8 cellular contexts compared by ENCODE assay signal in genomic region chr17:29579866-29580771, GRCh38. TPM values are rescaled to one million over a fixed set of nuclear protein-coding genes. Genes with fewer than 3 reads are reported as not detected.
A peak's percentile ranks its signal among the peaks of the same experiment; 100 is the strongest.
DNase-seq lines count a peak whose midpoint lies in the region; ATAC-seq and TF ChIP-seq lines count a peak whose summit lies in the region.

No MANE protein-coding gene starts in this region.

- WGBS in upper lobe of left lung, 2 donors: 62 to 70% methylated on average over 14 to 15 of the region's 15 CpGs

- TF ChIP-seq EP300 in upper lobe of left lung (IDR thresholded peaks at IDR 0.05): no peak

- peaks cover 81% of the 10 kb centered on the region for H3K36me3 ChIP-seq in RWPE2 (ENCODE audit: low read depth)
- peaks cover 6 to 81% (median 50%) of the 10 kb centered on the region in 4 donors for H3K36me3 ChIP-seq in upper lobe of left lung

- DNase-seq in DMS153 treated with DMSO at 0.1 percent for 48 hours (lab: John Stamatoyannopoulos, UW; ENCODE audit: unreplicated experiment) (peak; percentile 66), LHCN-M2 (ENCODE audit: low read depth) (peak; percentile 75), RWPE2 (ENCODE audit: low spot score) (peak; percentile 70), foreskin fibroblast (peak; percentile 80 to 93), osteocyte (ENCODE audit: extremely low spot score, unreplicated experiment) (peak; percentile 94), upper lobe of left lung (peak in 1 of 2 donors; percentile 90)
- DNase-seq in activated effector memory CD4-positive, alpha-beta T cell treated with anti-CD3 and anti-CD28 coated beads, Interleukin-2, amount 50 U/mL, for 16 hours: peak; percentile 96

- H3K27ac Mint-ChIP-seq in osteocyte (ENCODE audit: unreplicated experiment): peak overlapping the region; percentile 47

- H3K27me3 Mint-ChIP-seq in osteocyte (ENCODE audit: unreplicated experiment): no peaks in the 10 kb centered on the region

- peaks cover 16% of the 10 kb centered on the region for H3K36me3 Mint-ChIP-seq in osteocyte (ENCODE audit: unreplicated experiment)

- TF ChIP-seq POLR2A in upper lobe of left lung (IDR thresholded peaks at IDR 0.05): no peak

- H3K4me1 Mint-ChIP-seq in osteocyte (ENCODE audit: unreplicated experiment): peaks cover 20% of the 10 kb centered on the region

- TF ChIP-seq CTCF in RWPE2 (IDR thresholded peaks at IDR 0.05; ENCODE audit: poor library complexity, severe bottlenecking) (peak; percentile 94), foreskin fibroblast (IDR thresholded peaks at IDR 0.05; ENCODE audit: low read depth, low read length) (peak; percentile 81), osteocyte (IDR thresholded peaks at IDR 0.05) (peak; percentile 94), upper lobe of left lung (IDR thresholded peaks at IDR 0.05) (peak; percentile 82 to 98 (median 94))

- H3K4me1 ChIP-seq in RWPE2 (ENCODE audit: insufficient read depth, poor library complexity, severe bottlenecking): peaks cover 33% of the 10 kb centered on the region
- H3K4me1 ChIP-seq in upper lobe of left lung: peaks cover 12 to 30% (median 21%) of the 10 kb centered on the region in 4 donors

- peak; percentile 63 for ATAC-seq in GM21737 (IDR thresholded peaks at IDR 0.05; ENCODE audit: unreplicated experiment)
- ATAC-seq in RWPE2 (ENCODE audit: low read depth): peak; percentile 77
- peak; percentile 82 to 85 for ATAC-seq in upper lobe of left lung (ENCODE audit: low FRiP score in 2 of 2)

- H3K27me3 ChIP-seq in RWPE2 (ENCODE audit: insufficient read depth, poor library complexity, severe bottlenecking): no peaks in the 10 kb centered on the region
- no peaks in the 10 kb centered on the region for H3K27me3 ChIP-seq in upper lobe of left lung

- H3K4me3 Mint-ChIP-seq in osteocyte (ENCODE audit: unreplicated experiment): no peak overlapping the region

- H3K9me3 Mint-ChIP-seq in osteocyte (ENCODE audit: unreplicated experiment): no peaks in the 10 kb centered on the region

- no peak overlapping the region for H3K4me3 ChIP-seq in RWPE2 (ENCODE audit: severe bottlenecking)
- H3K4me3 ChIP-seq in foreskin fibroblast (ENCODE audit: low read depth in 1 of 2, low read length in 2 of 2): no peak overlapping the region
- H3K4me3 ChIP-seq in upper lobe of left lung: no peak overlapping the region

- H3K9me3 ChIP-seq in RWPE2 (ENCODE audit: severe bottlenecking): peaks cover 4% of the 10 kb centered on the region
- no peaks in the 10 kb centered on the region for H3K9me3 ChIP-seq in upper lobe of left lung

- H3K27ac ChIP-seq in RWPE2 (ENCODE audit: poor library complexity, severe bottlenecking): peak overlapping the region; percentile 80
- H3K27ac ChIP-seq in upper lobe of left lung: peak overlapping the region in 1 of 4 donors; percentile 18

RNA-seq across cellular contexts. Expression of gene GIT1, which starts 9.3 kb away (rescaled TPM):
- total RNA-seq in LHCN-M2 (2014; rRNA removed): 32.5 and 36.0 TPM in 2 replicates
- 25.1 TPM for polyA plus RNA-seq in LHCN-M2 (2012)
- 48.2 and 50.7 TPM in 2 replicates for total RNA-seq in osteocyte
- 10 to 100 TPM; 34.6 to 88.4 (median 45.5) TPM for total RNA-seq in upper lobe of left lung

RNA-seq across cellular contexts. Expression of gene TP53I13, which starts 11.6 kb away (rescaled TPM):
- total RNA-seq in LHCN-M2 (2014; rRNA removed): 61.2 and 67.8 TPM in 2 replicates
- polyA plus RNA-seq in LHCN-M2 (2012): 32.9 TPM
- 42.0 and 43.1 TPM in 2 replicates for total RNA-seq in osteocyte
- 100 to 1,000 TPM in 2 of 6 donors, 10 to 100 TPM in 4; 57.3 to 178 (median 75.4) TPM for total RNA-seq in upper lobe of left lung

RNA-seq across cellular contexts. Expression of gene ANKRD13B, which starts 12.8 kb away (rescaled TPM):
- total RNA-seq in LHCN-M2 (2014; rRNA removed) (7.8 and 16.2 TPM in 2 replicates), osteocyte (33.1 and 36.1 TPM in 2 replicates), upper lobe of left lung (10 to 100 TPM in 1 of 6 donors, 1 to 10 TPM in 5; 1.5 to 24.1 (median 3.9) TPM)
- polyA plus RNA-seq in LHCN-M2 (2012): 4.0 TPM

RNA-seq across cellular contexts. Expression of gene ABHD15, which starts 13.3 kb away (rescaled TPM):
- 8.4 and 8.5 TPM in 2 replicates for total RNA-seq in LHCN-M2 (2014; rRNA removed)
- 3.2 TPM for polyA plus RNA-seq in LHCN-M2 (2012)
- 11.7 and 12.8 TPM in 2 replicates for total RNA-seq in osteocyte
- total RNA-seq in upper lobe of left lung: 10 to 100 TPM; 12.8 to 17.8 (median 14.9) TPM

RNA-seq across cellular contexts. Expression of gene CORO6, which starts 42.6 kb away (rescaled TPM):
- total RNA-seq in LHCN-M2 (2014; rRNA removed) (22.1 and 41.6 TPM in 2 replicates), osteocyte (4.8 and 7.1 TPM in 2 replicates), upper lobe of left lung (100 to 1,000 TPM in 1 of 6 donors, 10 to 100 TPM in 3, 1 to 10 TPM in 2; 7.3 to 137 (median 12.2) TPM)
- polyA plus RNA-seq in LHCN-M2 (2012): 19.9 TPM
